In genomic region chr5:111224561-111224989, GRCh38 we compare ENCODE assay signal across 1 cellular context.
TF ChIP-seq lines count a peak whose summit lies in the region.

No MANE protein-coding gene starts in this region.

TF ChIP-seq in GM12878, 131 proteins besides CTCF, POLR2A, EP300 and RAD21 (continued from another document):
- TF ChIP-seq BCLAF1 (IDR thresholded peaks at IDR 0.05) (no peak), POLR2AphosphoS5 (IDR thresholded peaks at IDR 0.05; ENCODE audit: low read length) (0 out of 2 replicates have a peak, but pooled peaks have one; percentile 36), BACH1 (IDR thresholded peaks at IDR 0.05; ENCODE audit: borderline replicate concordance) (no peak), MTA2 (IDR thresholded peaks at IDR 0.05; ENCODE audit: low read depth) (no peak), ELK1 (IDR thresholded peaks at IDR 0.05; ENCODE audit: low read depth, low read length) (no peak), ZBTB4 (CRISPR knock-in tag; IDR thresholded peaks at IDR 0.05) (no peak), SIX5 (IDR thresholded peaks at IDR 0.05; ENCODE audit: low read depth, low read length, severe bottlenecking) (no peak)
